In the genomic region with DNA sequence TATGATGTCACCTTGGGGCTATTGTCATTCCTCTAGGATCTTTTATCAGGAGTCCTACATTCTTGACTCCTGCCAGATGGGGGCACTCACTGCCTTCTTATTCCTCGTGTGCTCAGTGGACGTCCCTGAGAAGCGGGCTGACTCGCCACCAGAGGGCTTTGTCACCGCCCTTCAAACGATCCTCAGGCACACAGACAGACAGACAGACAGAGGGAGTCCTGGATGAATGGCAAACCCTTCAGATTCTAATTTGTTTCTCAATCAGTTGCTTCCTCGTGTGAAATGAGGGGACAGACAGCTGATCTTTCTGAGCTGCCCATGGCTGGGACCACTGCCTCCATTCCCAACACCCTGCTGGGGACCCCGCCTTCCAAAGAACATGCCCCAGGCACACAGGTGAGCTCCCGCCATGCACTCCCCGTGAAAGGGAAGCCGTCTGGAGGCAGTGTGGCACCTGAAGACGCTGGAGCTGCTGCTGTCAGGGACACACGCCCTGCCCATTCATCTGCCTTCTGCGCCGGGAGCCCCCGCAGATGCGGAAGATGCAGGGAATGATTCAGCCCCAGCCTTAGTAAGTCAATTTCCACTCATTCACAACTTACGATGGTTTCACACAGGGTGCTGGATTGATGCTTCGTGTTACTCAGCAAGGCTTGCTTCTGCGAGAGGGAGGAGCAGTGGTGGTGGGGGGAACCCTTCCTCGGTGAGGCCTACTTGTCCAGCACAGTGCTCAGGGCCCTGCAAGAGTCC, we compare ENCODE assay signal across 8 cellular contexts. TPM values are rescaled to one million over a fixed set of nuclear protein-coding genes. Genes with fewer than 3 reads are reported as not detected.
DNase-seq lines count a peak whose midpoint lies in the region; ATAC-seq, FAIRE-seq and TF ChIP-seq lines count a peak whose summit lies in the region.

No MANE protein-coding gene starts in this region.

- no peak for FAIRE-seq in frontal cortex (lab: Jason Lieb, UNC)

- no peaks in the 10 kb centered on the region for H3K27me3 ChIP-seq in upper lobe of left lung

- TF ChIP-seq POLR2A in upper lobe of left lung (IDR thresholded peaks at IDR 0.05): no peak

- H3K9me3 ChIP-seq in upper lobe of left lung: no peaks in the 10 kb centered on the region

- no peak overlapping the region for H3K27ac ChIP-seq in upper lobe of left lung

- no peak overlapping the region for H3K4me3 ChIP-seq in upper lobe of left lung

- peaks cover 0 to 5% (median 4%) of the 10 kb centered on the region in 4 donors for H3K4me1 ChIP-seq in upper lobe of left lung

- TF ChIP-seq EP300 in upper lobe of left lung (IDR thresholded peaks at IDR 0.05): no peak

- WGBS in upper lobe of left lung, 2 donors: 42 to 52% methylated on average over 13 to 20 of the region's 21 CpGs

- DNase-seq in CD1c-positive myeloid dendritic cell (ENCODE audit: extremely low spot score) (peak; percentile 89), LoVo (ENCODE audit: low spot score) (peak; percentile 91), RPMI8226 (peak; percentile 89), frontal cortex (ENCODE audit: low spot score in 2 of 2) (peak; percentile 74 to 85), nucleus accumbens (lab: John Stamatoyannopoulos, UW) (peak in 55 of 56 donors; percentile 5 to 90 (median 66)), upper lobe of left lung (peak; percentile 65 to 87)
- DNase-seq in activated naive CD4-positive, alpha-beta T cell treated with Interleukin-2 at 50 U/mL for 16 hours: peak; percentile 55

- peak; percentile 82 to 95 (median 92) for TF ChIP-seq CTCF in upper lobe of left lung (IDR thresholded peaks at IDR 0.05)

- no peaks in the 10 kb centered on the region for H3K36me3 ChIP-seq in upper lobe of left lung

- ATAC-seq in GM19455 (IDR thresholded peaks at IDR 0.05; ENCODE audit: unreplicated experiment) (peak; percentile 72), upper lobe of left lung (ENCODE audit: low FRiP score in 2 of 2) (peak; percentile 92 to 97)

RNA-seq across cellular contexts. Expression of gene SH3PXD2B, which starts 24.9 kb away (rescaled TPM):
- total RNA-seq in frontal cortex (13.0 TPM), upper lobe of left lung (10 to 100 TPM; 17.1 to 55.5 (median 43.2) TPM)
